ENCODE assay signal across 24 cellular contexts in genomic region chr2:47629501-47630460, GRCh38. TPM values are rescaled to one million over a fixed set of nuclear protein-coding genes. Genes with fewer than 3 reads are reported as not detected.
"Had no signal": no experiment of that assay in that cellular context is flagged by ENCODE, and none has a peak within 500 bp of the region (broad histone marks: within the 10 kb centered on the region; RNA-seq: fewer than 3 reads in every experiment).

No MANE protein-coding gene starts in this region.

- H3K4me1 ChIP-seq: gastrocnemius medialis, heart left ventricle, stomach, upper lobe of left lung had no signal

- ATAC-seq: gastrocnemius medialis; heart left ventricle; left ventricle myocardium superior; mucosa of descending colon; naive thymus-derived CD4-positive, alpha-beta T cell; sciatic nerve had no signal

- H3K4me2 ChIP-seq: neural progenitor cell, smooth muscle cell had no signal

- H3K9ac ChIP-seq: neural progenitor cell had no signal

- DNase-seq: activated CD4-positive, alpha-beta T cell treated with anti-CD3 and anti-CD28 coated beads, Interleukin-2, amount 50 U/mL, for 4 hours; activated naive CD4-positive, alpha-beta T cell; anterior cingulate cortex; erythroblast; gastrocnemius medialis; heart left ventricle; kidney; left ventricle myocardium superior; mucosa of descending colon; naive thymus-derived CD4-positive, alpha-beta T cell; stimulated activated CD4-positive, alpha-beta T cell treated with anti-CD3 and anti-CD28 coated beads, Interleukin-4, amount 100 ng/mL, for 1 hour; stomach; T-helper 2 cell; upper lobe of left lung; WERI-Rb-1 had no signal

- H3K27ac Mint-ChIP-seq: activated T-helper 1 cell treated with anti-CD3 and anti-CD28 coated beads, Interleukin-12 subunit alpha, Interleukin-12 subunit beta, Interleukin-2, Interleukin-4 antibody, amounts not matched to agents 30 ng/mL and 10 ng/mL and 1 ng/mL, durations not matched to agents 14 hours and 24 hours and 36 hours; brain; naive thymus-derived CD4-positive, alpha-beta T cell; neural progenitor cell had no signal

- H3K9me3 Mint-ChIP-seq: activated T-helper 1 cell treated with anti-CD3 and anti-CD28 coated beads, Interleukin-12 subunit alpha, Interleukin-12 subunit beta, Interleukin-2, Interleukin-4 antibody, amounts not matched to agents 30 ng/mL and 10 ng/mL and 1 ng/mL, durations not matched to agents 14 hours and 24 hours and 36 hours; brain; neural progenitor cell had no signal

- H3K27ac ChIP-seq: coronary artery, gastrocnemius medialis, heart left ventricle, neural progenitor cell, stomach, upper lobe of left lung, WERI-Rb-1 had no signal

- FAIRE-seq: endometrium, kidney had no signal

- H3K36me3 Mint-ChIP-seq: brain, neural progenitor cell had no signal

- H3K36me3 ChIP-seq: gastrocnemius medialis, heart left ventricle, neural progenitor cell, stomach, upper lobe of left lung, WERI-Rb-1 had no signal

- H3K27me3 Mint-ChIP-seq: brain had no signal

- H3K4me3 ChIP-seq: coronary artery, gastrocnemius medialis, heart left ventricle, mucosa of descending colon, neural progenitor cell, smooth muscle cell, stomach, upper lobe of left lung had no signal

- H3K27me3 ChIP-seq: gastrocnemius medialis, neural progenitor cell, upper lobe of left lung had no signal

- H3K9me3 ChIP-seq: gastrocnemius medialis, heart left ventricle, mucosa of descending colon, stomach, upper lobe of left lung had no signal

- H3K4me1 Mint-ChIP-seq: naive thymus-derived CD4-positive, alpha-beta T cell had no signal

- H2AFZ ChIP-seq: neural progenitor cell had no signal

- H3K4me3 Mint-ChIP-seq: activated T-helper 1 cell treated with anti-CD3 and anti-CD28 coated beads, Interleukin-12 subunit alpha, Interleukin-12 subunit beta, Interleukin-2, Interleukin-4 antibody, amounts not matched to agents 30 ng/mL and 10 ng/mL and 1 ng/mL, durations not matched to agents 14 hours and 24 hours and 36 hours; brain; naive thymus-derived CD4-positive, alpha-beta T cell; neural progenitor cell had no signal

RNA-seq across cellular contexts. Expression of gene KCNK12, which starts 59.0 kb away (rescaled TPM):
- total RNA-seq: gastrocnemius medialis, osteocyte, pulmonary artery endothelial cell had no signal
